ENCODE assay signal across 1 cellular context in genomic region chr13:25570185-25570584, GRCh38.
TF ChIP-seq lines count a peak whose summit lies in the region.

No MANE protein-coding gene starts in this region.

TF ChIP-seq in K562, 482 proteins besides CTCF, POLR2A, EP300 and RAD21 (continued from another document):
- TF ChIP-seq MGA (IDR thresholded peaks at IDR 0.05) (peak; percentile 59; the same call in 1 of the 2 replicates), MYC (IDR thresholded peaks at IDR 0.05; ENCODE audit: low read depth, low read length) (peak; percentile 28; the same call in 1 of the 2 replicates), MYC (CRISPR knock-in tag; IDR thresholded peaks at IDR 0.05; ENCODE audit: borderline replicate concordance, low read depth) (no peak)
